In the genomic region with DNA sequence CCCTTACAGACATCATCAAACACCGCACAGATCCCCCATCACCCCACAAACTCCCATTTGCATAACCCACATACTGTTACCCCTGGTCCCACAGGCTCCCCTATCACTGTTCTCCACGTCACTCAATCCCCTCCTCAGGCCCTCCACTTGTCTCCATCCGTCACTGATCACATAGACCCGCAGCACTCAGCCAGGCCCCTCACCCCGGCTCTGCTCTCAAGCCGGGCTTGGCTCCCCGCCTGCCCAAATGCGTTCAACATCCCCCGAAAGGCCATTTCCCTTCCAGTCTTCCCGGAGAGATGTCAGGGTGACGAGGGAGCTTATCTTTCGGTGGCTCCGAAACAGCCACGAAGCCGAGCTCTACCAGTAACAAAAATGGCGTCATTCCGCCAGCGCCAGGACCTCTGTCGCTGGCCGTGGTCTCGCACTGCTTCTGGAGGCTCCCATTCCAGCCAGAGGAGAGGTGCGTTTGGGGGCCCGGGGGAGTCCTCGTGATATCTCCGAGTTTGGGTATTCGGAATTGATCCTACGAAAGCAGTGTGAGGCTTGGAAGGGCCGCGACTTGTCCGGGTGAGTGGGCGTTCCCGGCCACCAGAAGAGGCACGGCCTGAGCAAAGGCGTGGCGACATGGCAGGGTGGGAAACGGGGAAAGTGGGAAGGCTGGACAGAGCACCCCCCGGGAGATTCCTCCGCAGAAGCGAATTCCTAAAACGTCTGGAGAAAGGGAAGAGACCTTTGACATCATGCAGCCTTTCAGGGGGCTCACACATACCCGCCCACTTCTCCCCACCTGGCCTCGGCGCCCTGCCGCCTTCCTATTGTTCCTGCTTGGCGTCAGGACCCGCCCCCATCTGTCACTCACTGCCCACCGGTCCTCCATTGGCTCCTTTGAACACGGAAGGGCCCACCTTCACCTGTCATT, we compare ENCODE assay signal across 1 cellular context.
TF ChIP-seq lines count a peak whose summit lies in the region.

TSS of gene ZNF630 (minus strand) at position 577 of the 922 bp plus-strand sequence. CDS start 4,754 bp downstream, outside the sequence.

TF ChIP-seq in K562, 482 proteins besides CTCF, POLR2A, EP300 and RAD21 (continued from another document and continues in another):
- TF ChIP-seq PHTF2 (CRISPR knock-in tag; IDR thresholded peaks at IDR 0.05), result no peak
- no peak for TF ChIP-seq SMARCE1 (IDR thresholded peaks at IDR 0.05)
- no peak for TF ChIP-seq DNMT1 (IDR thresholded peaks at IDR 0.05)
- no peak for TF ChIP-seq SMARCA5 (IDR thresholded peaks at IDR 0.05)
- no peak for TF ChIP-seq RFX1 (IDR thresholded peaks at IDR 0.05)
- TF ChIP-seq, protein P1, sequence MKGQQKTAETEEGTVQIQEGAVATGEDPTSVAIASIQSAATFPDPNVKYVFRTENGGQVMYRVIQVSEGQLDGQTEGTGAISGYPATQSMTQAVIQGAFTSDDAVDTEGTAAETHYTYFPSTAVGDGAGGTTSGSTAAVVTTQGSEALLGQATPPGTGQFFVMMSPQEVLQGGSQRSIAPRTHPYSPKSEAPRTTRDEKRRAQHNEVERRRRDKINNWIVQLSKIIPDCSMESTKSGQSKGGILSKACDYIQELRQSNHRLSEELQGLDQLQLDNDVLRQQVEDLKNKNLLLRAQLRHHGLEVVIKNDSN (CRISPR knock-in tag; IDR thresholded peaks at IDR 0.05), result no peak
- no peak for TF ChIP-seq CC2D1A (IDR thresholded peaks at IDR 0.05)
- TF ChIP-seq MEIS2 (IDR thresholded peaks at IDR 0.05; ENCODE audit: partially characterized antibody), result no peak
- no peak for TF ChIP-seq ZBTB1 (CRISPR knock-in tag; IDR thresholded peaks at IDR 0.05; ENCODE audit: borderline replicate concordance, low read depth)
- no peak for TF ChIP-seq BRF2 (IDR thresholded peaks at IDR 0.05; ENCODE audit: borderline replicate concordance, insufficient read depth, insufficient read length)
- TF ChIP-seq CBX2 (IDR thresholded peaks at IDR 0.05; ENCODE audit: insufficient read depth, low read length, poor library complexity, severe bottlenecking), result no peak
- no peak for TF ChIP-seq JUND (IDR thresholded peaks at IDR 0.05; ENCODE audit: borderline replicate concordance, low read depth, low read length)
- no peak for TF ChIP-seq JUND (tag; IDR thresholded peaks at IDR 0.05; ENCODE audit: borderline replicate concordance, low read depth, low read length)
- TF ChIP-seq, protein P2, sequence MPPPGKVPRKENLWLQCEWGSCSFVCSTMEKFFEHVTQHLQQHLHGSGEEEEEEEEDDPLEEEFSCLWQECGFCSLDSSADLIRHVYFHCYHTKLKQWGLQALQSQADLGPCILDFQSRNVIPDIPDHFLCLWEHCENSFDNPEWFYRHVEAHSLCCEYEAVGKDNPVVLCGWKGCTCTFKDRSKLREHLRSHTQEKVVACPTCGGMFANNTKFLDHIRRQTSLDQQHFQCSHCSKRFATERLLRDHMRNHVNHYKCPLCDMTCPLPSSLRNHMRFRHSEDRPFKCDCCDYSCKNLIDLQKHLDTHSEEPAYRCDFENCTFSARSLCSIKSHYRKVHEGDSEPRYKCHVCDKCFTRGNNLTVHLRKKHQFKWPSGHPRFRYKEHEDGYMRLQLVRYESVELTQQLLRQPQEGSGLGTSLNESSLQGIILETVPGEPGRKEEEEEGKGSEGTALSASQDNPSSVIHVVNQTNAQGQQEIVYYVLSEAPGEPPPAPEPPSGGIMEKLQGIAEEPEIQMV (tag; conservative IDR thresholded peaks at IDR 0.05; ENCODE audit: low read depth), result no peak
- TF ChIP-seq MED1 (CRISPR knock-in tag; IDR thresholded peaks at IDR 0.05; ENCODE audit: borderline replicate concordance), result no peak
- TF ChIP-seq, protein P3, sequence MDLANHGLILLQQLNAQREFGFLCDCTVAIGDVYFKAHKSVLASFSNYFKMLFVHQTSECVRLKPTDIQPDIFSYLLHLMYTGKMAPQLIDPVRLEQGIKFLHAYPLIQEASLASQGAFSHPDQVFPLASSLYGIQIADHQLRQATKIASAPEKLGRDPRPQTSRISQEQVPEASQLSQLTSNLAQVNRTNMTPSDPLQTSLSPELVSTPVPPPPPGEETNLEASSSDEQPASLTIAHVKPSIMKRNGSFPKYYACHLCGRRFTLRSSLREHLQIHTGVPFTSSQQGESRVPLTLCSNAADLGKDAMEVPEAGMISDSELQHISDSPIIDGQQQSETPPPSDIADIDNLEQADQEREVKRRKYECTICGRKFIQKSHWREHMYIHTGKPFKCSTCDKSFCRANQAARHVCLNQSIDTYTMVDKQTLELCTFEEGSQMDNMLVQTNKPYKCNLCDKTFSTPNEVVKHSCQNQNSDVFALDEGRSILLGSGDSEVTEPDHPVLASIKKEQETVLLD (IDR thresholded peaks at IDR 0.05), result no peak
- no peak for TF ChIP-seq CBX8 (IDR thresholded peaks at IDR 0.05; ENCODE audit: borderline replicate concordance, extremely low read depth, low read depth, low read length, poor library complexity, severe bottlenecking)
- TF ChIP-seq NFIX (CRISPR knock-in tag; IDR thresholded peaks at IDR 0.05; ENCODE audit: low read depth), result no peak
- TF ChIP-seq FOSL1 (tag; conservative IDR thresholded peaks at IDR 0.05), result no peak
- TF ChIP-seq, protein P4, sequence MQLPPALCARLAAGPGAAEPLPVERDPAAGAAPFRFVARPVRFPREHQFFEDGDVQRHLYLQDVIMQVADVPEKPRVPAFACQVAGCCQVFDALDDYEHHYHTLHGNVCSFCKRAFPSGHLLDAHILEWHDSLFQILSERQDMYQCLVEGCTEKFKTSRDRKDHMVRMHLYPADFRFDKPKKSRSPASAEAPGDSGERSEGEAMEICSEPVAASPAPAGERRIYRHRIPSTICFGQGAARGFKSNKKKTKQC (CRISPR knock-in tag; IDR thresholded peaks at IDR 0.05), result 0 out of 2 replicates have a peak, but pooled peaks have one; percentile 13
- no peak for TF ChIP-seq CLOCK (CRISPR knock-in tag; IDR thresholded peaks at IDR 0.05; ENCODE audit: borderline replicate concordance)
- TF ChIP-seq NFYB (IDR thresholded peaks at IDR 0.05; ENCODE audit: extremely low read depth, insufficient read length), result peak; percentile 45
- TF ChIP-seq ZNF583 (CRISPR knock-in tag; IDR thresholded peaks at IDR 0.05), result no peak
- TF ChIP-seq PHF8 (IDR thresholded peaks at IDR 0.05; ENCODE audit: borderline replicate concordance, low read length), result peak; percentile 21; the same call in 1 of the 2 replicates
- no peak for TF ChIP-seq ZNF224 (CRISPR knock-in tag; IDR thresholded peaks at IDR 0.05)
- TF ChIP-seq ZFP30 (CRISPR knock-in tag; IDR thresholded peaks at IDR 0.05; ENCODE audit: borderline replicate concordance), result no peak
- TF ChIP-seq CBX1 (IDR thresholded peaks at IDR 0.05; ENCODE audit: low read depth), result no peak
- no peak for TF ChIP-seq C11orf30 (IDR thresholded peaks at IDR 0.05; ENCODE audit: low read depth)
- 0 out of 2 replicates have a peak, but pooled peaks have one; percentile 12 for TF ChIP-seq GABPA (tag; conservative IDR thresholded peaks at IDR 0.05; ENCODE audit: low read depth)
- no peak for TF ChIP-seq RBBP5 (IDR thresholded peaks at IDR 0.05; ENCODE audit: borderline replicate concordance, insufficient read depth, low read length, poor library complexity, severe bottlenecking)
- TF ChIP-seq, protein P5, sequence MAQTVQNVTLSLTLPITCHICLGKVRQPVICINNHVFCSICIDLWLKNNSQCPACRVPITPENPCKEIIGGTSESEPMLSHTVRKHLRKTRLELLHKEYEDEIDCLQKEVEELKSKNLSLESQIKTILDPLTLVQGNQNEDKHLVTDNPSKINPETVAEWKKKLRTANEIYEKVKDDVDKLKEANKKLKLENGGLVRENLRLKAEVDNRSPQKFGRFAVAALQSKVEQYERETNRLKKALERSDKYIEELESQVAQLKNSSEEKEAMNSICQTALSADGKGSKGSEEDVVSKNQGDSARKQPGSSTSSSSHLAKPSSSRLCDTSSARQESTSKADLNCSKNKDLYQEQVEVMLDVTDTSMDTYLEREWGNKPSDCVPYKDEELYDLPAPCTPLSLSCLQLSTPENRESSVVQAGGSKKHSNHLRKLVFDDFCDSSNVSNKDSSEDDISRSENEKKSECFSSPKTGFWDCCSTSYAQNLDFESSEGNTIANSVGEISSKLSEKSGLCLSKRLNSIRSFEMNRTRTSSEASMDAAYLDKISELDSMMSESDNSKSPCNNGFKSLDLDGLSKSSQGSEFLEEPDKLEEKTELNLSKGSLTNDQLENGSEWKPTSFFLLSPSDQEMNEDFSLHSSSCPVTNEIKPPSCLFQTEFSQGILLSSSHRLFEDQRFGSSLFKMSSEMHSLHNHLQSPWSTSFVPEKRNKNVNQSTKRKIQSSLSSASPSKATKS (CRISPR knock-in tag; IDR thresholded peaks at IDR 0.05), result no peak
- no peak for TF ChIP-seq ZBTB12 (CRISPR knock-in tag; IDR thresholded peaks at IDR 0.05)
- no peak for TF ChIP-seq ARID2 (IDR thresholded peaks at IDR 0.05)
- no peak for TF ChIP-seq ZNF668 (CRISPR knock-in tag; IDR thresholded peaks at IDR 0.05)
- no peak for TF ChIP-seq PHB2 (IDR thresholded peaks at IDR 0.05; ENCODE audit: low read depth)
- TF ChIP-seq, protein P6, sequence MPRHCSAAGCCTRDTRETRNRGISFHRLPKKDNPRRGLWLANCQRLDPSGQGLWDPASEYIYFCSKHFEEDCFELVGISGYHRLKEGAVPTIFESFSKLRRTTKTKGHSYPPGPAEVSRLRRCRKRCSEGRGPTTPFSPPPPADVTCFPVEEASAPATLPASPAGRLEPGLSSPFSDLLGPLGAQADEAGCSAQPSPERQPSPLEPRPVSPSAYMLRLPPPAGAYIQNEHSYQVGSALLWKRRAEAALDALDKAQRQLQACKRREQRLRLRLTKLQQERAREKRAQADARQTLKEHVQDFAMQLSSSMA (CRISPR knock-in tag; IDR thresholded peaks at IDR 0.05), result no peak
- TF ChIP-seq SMAD1 (IDR thresholded peaks at IDR 0.05; ENCODE audit: low read depth, low read length, partially characterized antibody), result no peak
- no peak for TF ChIP-seq TSC22D4 (tag; IDR thresholded peaks at IDR 0.05)
- TF ChIP-seq, protein P7, sequence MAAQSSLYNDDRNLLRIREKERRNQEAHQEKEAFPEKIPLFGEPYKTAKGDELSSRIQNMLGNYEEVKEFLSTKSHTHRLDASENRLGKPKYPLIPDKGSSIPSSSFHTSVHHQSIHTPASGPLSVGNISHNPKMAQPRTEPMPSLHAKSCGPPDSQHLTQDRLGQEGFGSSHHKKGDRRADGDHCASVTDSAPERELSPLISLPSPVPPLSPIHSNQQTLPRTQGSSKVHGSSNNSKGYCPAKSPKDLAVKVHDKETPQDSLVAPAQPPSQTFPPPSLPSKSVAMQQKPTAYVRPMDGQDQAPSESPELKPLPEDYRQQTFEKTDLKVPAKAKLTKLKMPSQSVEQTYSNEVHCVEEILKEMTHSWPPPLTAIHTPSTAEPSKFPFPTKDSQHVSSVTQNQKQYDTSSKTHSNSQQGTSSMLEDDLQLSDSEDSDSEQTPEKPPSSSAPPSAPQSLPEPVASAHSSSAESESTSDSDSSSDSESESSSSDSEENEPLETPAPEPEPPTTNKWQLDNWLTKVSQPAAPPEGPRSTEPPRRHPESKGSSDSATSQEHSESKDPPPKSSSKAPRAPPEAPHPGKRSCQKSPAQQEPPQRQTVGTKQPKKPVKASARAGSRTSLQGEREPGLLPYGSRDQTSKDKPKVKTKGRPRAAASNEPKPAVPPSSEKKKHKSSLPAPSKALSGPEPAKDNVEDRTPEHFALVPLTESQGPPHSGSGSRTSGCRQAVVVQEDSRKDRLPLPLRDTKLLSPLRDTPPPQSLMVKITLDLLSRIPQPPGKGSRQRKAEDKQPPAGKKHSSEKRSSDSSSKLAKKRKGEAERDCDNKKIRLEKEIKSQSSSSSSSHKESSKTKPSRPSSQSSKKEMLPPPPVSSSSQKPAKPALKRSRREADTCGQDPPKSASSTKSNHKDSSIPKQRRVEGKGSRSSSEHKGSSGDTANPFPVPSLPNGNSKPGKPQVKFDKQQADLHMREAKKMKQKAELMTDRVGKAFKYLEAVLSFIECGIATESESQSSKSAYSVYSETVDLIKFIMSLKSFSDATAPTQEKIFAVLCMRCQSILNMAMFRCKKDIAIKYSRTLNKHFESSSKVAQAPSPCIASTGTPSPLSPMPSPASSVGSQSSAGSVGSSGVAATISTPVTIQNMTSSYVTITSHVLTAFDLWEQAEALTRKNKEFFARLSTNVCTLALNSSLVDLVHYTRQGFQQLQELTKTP (IDR thresholded peaks at IDR 0.05; ENCODE audit: low read depth in 1 of 2, partially characterized antibody in 2 of 2), result no peak
- TF ChIP-seq FOXJ3 (CRISPR knock-in tag; IDR thresholded peaks at IDR 0.05), result no peak
- TF ChIP-seq HDAC6 (IDR thresholded peaks at IDR 0.05; ENCODE audit: low read depth, low read length), result no peak
- TF ChIP-seq FOXM1 (IDR thresholded peaks at IDR 0.05; ENCODE audit: low read depth), result no peak
- TF ChIP-seq FOXM1 (CRISPR knock-in tag; IDR thresholded peaks at IDR 0.05; ENCODE audit: low read depth), result no peak
- TF ChIP-seq POLR3A (IDR thresholded peaks at IDR 0.05; ENCODE audit: borderline replicate concordance, extremely low read depth, insufficient read depth, insufficient read length), result no peak
- TF ChIP-seq EGR1 (conservative IDR thresholded peaks at IDR 0.05), result peak; percentile 51
- no peak for TF ChIP-seq ZNF12 (CRISPR knock-in tag; IDR thresholded peaks at IDR 0.05)
- no peak for TF ChIP-seq ZBED1 (IDR thresholded peaks at IDR 0.05)
